ENCODE assay signal across 1 cellular context in genomic region chr6:169263836-169264608, GRCh38.
A peak's percentile ranks its signal among the peaks of the same experiment; 100 is the strongest.
TF ChIP-seq lines count a peak whose summit lies in the region.

No MANE protein-coding gene starts in this region.

TF ChIP-seq in SK-N-SH, 30 proteins besides CTCF, POLR2A, EP300 and RAD21 (continued from another document):
- TF ChIP-seq USF1 (IDR thresholded peaks at IDR 0.05; ENCODE audit: borderline replicate concordance, low read depth) (peak; percentile 18; the same call in 1 of the 2 replicates), FOSL2 (IDR thresholded peaks at IDR 0.05; ENCODE audit: borderline replicate concordance, low read depth) (no peak; the same call in 1 of the 2 replicates), RXRA (IDR thresholded peaks at IDR 0.05; ENCODE audit: borderline replicate concordance, low read depth) (no peak), ELF1 (IDR thresholded peaks at IDR 0.05) (no peak), FOXJ3 (CRISPR knock-in tag; IDR thresholded peaks at IDR 0.05) (no peak), POLR2AphosphoS5 (IDR thresholded peaks at IDR 0.05; ENCODE audit: low read depth, low read length) (no peak), MXI1 (IDR thresholded peaks at IDR 0.05; ENCODE audit: low read depth, low read length) (no peak), TCF12 (IDR thresholded peaks at IDR 0.05) (peak; percentile 76), NFIC (IDR thresholded peaks at IDR 0.05; ENCODE audit: borderline replicate concordance) (peak; percentile 98)
TF ChIP-seq in SK-N-SH: peak in this region for 7.
